Comparison of ENCODE assay signal across 9 cellular contexts in the genomic region with DNA sequence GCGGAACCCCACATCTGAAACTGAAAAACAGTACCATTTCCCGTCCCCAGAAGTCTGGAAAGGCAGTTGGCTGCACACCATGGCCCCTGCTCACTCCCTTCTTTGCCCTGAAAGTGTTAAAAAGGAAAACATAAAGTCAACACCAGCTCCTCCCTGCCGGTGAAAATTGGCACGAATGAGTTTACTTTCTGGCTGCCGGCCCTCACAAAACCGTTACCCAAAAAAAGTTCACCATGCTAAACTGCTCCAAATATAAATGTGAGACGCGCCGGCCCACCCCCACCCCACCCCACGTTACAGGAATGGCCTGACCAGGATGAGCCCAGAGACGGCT. TPM values are rescaled to one million over a fixed set of nuclear protein-coding genes. Genes with fewer than 3 reads are reported as not detected.
DNase-seq lines count a peak whose midpoint lies in the region; ATAC-seq and TF ChIP-seq lines count a peak whose summit lies in the region.
"Had no signal": no experiment of that assay in that cellular context is flagged by ENCODE, and none has a peak within 500 bp of the region (broad histone marks: within the 10 kb centered on the region; RNA-seq: fewer than 3 reads in every experiment).

No MANE protein-coding gene starts in this region.

- TF ChIP-seq CTCF in glutamatergic neuron (IDR thresholded peaks at IDR 0.05; ENCODE audit: partially characterized antibody, unreplicated experiment), result no peak
- TF ChIP-seq CTCF in ovary (IDR thresholded peaks at IDR 0.05), result no peak

- no peak overlapping the region for H3K4me3 ChIP-seq in CD4-positive, alpha-beta memory T cell (ENCODE audit: low read length in 2 of 2)
- H3K4me3 ChIP-seq in SJCRH30, result peak overlapping the region; percentile 85
- peak overlapping the region; percentile 76 for H3K4me3 ChIP-seq in ovary

- H3K27ac ChIP-seq in CD4-positive, alpha-beta memory T cell (ENCODE audit: low read depth, low read length), result no peak overlapping the region
- no peak overlapping the region for H3K27ac ChIP-seq in SJCRH30
- no peak overlapping the region for H3K27ac ChIP-seq in ovary

- no peak for TF ChIP-seq EP300 in ovary (IDR thresholded peaks at IDR 0.05)

- POLR2A ChIA-PET in CD4-positive, alpha-beta memory T cell (lab: Charles Lee; ENCODE audit: partially characterized antibody), result no interaction called here

- no peaks in the 10 kb centered on the region for H3K4me1 ChIP-seq in CD4-positive, alpha-beta memory T cell (ENCODE audit: insufficient read depth, low read length)
- peaks cover 5% of the 10 kb centered on the region; the same call in 1 of the 2 replicates for H3K4me1 ChIP-seq in SJCRH30
- H3K4me1 ChIP-seq in ovary (ENCODE audit: insufficient read depth), result peaks cover 12% of the 10 kb centered on the region

- H3K27me3 ChIP-seq in CD4-positive, alpha-beta memory T cell (ENCODE audit: insufficient read depth, low read length), result no peaks in the 10 kb centered on the region
- no peaks in the 10 kb centered on the region for H3K27me3 ChIP-seq in SJCRH30
- H3K27me3 ChIP-seq in ovary, result no peaks in the 10 kb centered on the region

- no peak for ATAC-seq in GM18502 (IDR thresholded peaks at IDR 0.05; ENCODE audit: poor library complexity, unreplicated experiment)

- peak overlapping the region in 5 of 8 donors; percentile 6 to 40 (median 35) for H3K4me3 Mint-ChIP-seq in CD4-positive, alpha-beta memory T cell
- H3K4me3 Mint-ChIP-seq in glutamatergic neuron (ENCODE audit: unreplicated experiment), result peak overlapping the region; percentile 94

- 4 to 12% (median 6%) methylated on average over 11 of the region's 11 CpGs for WGBS in ovary, 3 donors

- H3K36me3 Mint-ChIP-seq in CD4-positive, alpha-beta memory T cell, result no peaks in the 10 kb centered on the region
- H3K36me3 Mint-ChIP-seq in glutamatergic neuron (ENCODE audit: unreplicated experiment), result no peaks in the 10 kb centered on the region

- peaks cover 3 to 16% (median 5%) of the 10 kb centered on the region in 4 donors for H3K4me1 Mint-ChIP-seq in CD4-positive, alpha-beta memory T cell
- peaks cover 28% of the 10 kb centered on the region for H3K4me1 Mint-ChIP-seq in glutamatergic neuron (ENCODE audit: low read depth, unreplicated experiment)

- intact Hi-C loops in CD4-positive, alpha-beta memory T cell (cut with micrococcal nuclease), result no loop called here
- intact Hi-C loops in ovary (cut with DNase I), result loop anchor here in 3 of 4 donors (10.0 kb wide), 3 partner anchors 153 to 367 kb away; a partner anchor contains a TSS

- H3K27ac Mint-ChIP-seq in CD4-positive, alpha-beta memory T cell, result no peak overlapping the region
- H3K27ac Mint-ChIP-seq in glutamatergic neuron (ENCODE audit: unreplicated experiment), result peak overlapping the region; percentile 91

- H3K36me3 ChIP-seq in CD4-positive, alpha-beta memory T cell (ENCODE audit: insufficient read depth, low read length), result no peaks in the 10 kb centered on the region
- H3K36me3 ChIP-seq in SJCRH30 (no peaks in the 10 kb centered on the region), ovary (no peaks in the 10 kb centered on the region)

- H3K27me3 Mint-ChIP-seq in CD4-positive, alpha-beta memory T cell, result peaks cover 29 to 37% of the 10 kb centered on the region in 2 donors
- peaks cover 15% of the 10 kb centered on the region for H3K27me3 Mint-ChIP-seq in glutamatergic neuron (ENCODE audit: unreplicated experiment)

- no peaks in the 10 kb centered on the region for H3K9me3 ChIP-seq in CD4-positive, alpha-beta memory T cell (ENCODE audit: control insufficient read depth in 1 of 2, low read length in 2 of 2)
- no peaks in the 10 kb centered on the region for H3K9me3 ChIP-seq in SJCRH30 (replicated peaks)
- no peaks in the 10 kb centered on the region for H3K9me3 ChIP-seq in ovary

- peaks cover 0 to 1% (median 0%) of the 10 kb centered on the region in 8 donors for H3K9me3 Mint-ChIP-seq in CD4-positive, alpha-beta memory T cell
- peaks cover 19% of the 10 kb centered on the region for H3K9me3 Mint-ChIP-seq in glutamatergic neuron (ENCODE audit: unreplicated experiment)

- no peak for DNase-seq in CD4-positive, alpha-beta memory T cell
- DNase-seq in SJCRH30 (no peak), glutamatergic neuron (no peak), ovary (no peak), middle frontal gyrus (ENCODE audit: extremely low spot score, low spot score) (no peak), NCI-H226 (no peak)
- DNase-seq in stimulated activated CD4-positive, alpha-beta T cell treated with anti-CD3 and anti-CD28 coated beads, Interleukin-4, amount 100 ng/mL, for 4 hours, result no peak
- DNase-seq: activated CD4-positive, alpha-beta T cell treated with anti-CD3 and anti-CD28 coated beads, Interleukin-2, amount 50 U/mL, for 48 hours had no signal

- CTCF ChIA-PET in CD4-positive, alpha-beta memory T cell (lab: Charles Lee; ENCODE audit: partially characterized antibody), result no interaction called here

- no peak for TF ChIP-seq POLR2A in ovary (IDR thresholded peaks at IDR 0.05)

RNA-seq across cellular contexts. Expression of a gene that starts 1.2 kb away (rescaled TPM):
- total RNA-seq in CD4-positive, alpha-beta memory T cell, result 1 to 10 TPM; 5.7 to 6.0 TPM
- polyA plus RNA-seq in CD4-positive, alpha-beta memory T cell, result 1 to 10 TPM; 1.1 to 2.1 TPM
- total RNA-seq in SJCRH30 (2014; rRNA removed; shearing (Covaris generic)), result 5.0 TPM in 2 replicates
- total RNA-seq in glutamatergic neuron (ENCODE audit: unreplicated experiment) (52.6 TPM), ovary (10 to 100 TPM; 13.9 to 29.4 (median 23.9) TPM)
- polyA plus RNA-seq in ovary, result 10 to 100 TPM; 10.1 to 12.7 TPM

Comparison
In these comparisons a context has a peak if more than half of its experiments do, and no peak if none do; other contexts are left out.
1. H3K4me3 ChIP-seq: peak in SJCRH30 (single experiment) and ovary (single experiment); none in CD4-positive, alpha-beta memory T cell (0 of 2).